1 cellular context compared by ENCODE assay signal in genomic region chr11:110355011-110355744, GRCh38.
TF ChIP-seq lines count a peak whose summit lies in the region.

No MANE protein-coding gene starts in this region.

TF ChIP-seq in H1, 55 proteins besides CTCF, POLR2A, EP300 and RAD21:
- peak; percentile 36 for TF ChIP-seq ASH2L (IDR thresholded peaks at IDR 0.05; ENCODE audit: low read length)
- no peak for TF ChIP-seq RFX5 (IDR thresholded peaks at IDR 0.05; ENCODE audit: borderline replicate concordance, low read depth, low read length)
- no peak for TF ChIP-seq SP1 (IDR thresholded peaks at IDR 0.05; ENCODE audit: low read depth, low read length)
- no peak for TF ChIP-seq KDM5A (IDR thresholded peaks at IDR 0.05; ENCODE audit: low read length)
- TF ChIP-seq MAX (IDR thresholded peaks at IDR 0.05): peak; percentile 35
TF ChIP-seq in H1: peak in this region for 2.
